1 cellular context compared by ENCODE assay signal in the genomic region with DNA sequence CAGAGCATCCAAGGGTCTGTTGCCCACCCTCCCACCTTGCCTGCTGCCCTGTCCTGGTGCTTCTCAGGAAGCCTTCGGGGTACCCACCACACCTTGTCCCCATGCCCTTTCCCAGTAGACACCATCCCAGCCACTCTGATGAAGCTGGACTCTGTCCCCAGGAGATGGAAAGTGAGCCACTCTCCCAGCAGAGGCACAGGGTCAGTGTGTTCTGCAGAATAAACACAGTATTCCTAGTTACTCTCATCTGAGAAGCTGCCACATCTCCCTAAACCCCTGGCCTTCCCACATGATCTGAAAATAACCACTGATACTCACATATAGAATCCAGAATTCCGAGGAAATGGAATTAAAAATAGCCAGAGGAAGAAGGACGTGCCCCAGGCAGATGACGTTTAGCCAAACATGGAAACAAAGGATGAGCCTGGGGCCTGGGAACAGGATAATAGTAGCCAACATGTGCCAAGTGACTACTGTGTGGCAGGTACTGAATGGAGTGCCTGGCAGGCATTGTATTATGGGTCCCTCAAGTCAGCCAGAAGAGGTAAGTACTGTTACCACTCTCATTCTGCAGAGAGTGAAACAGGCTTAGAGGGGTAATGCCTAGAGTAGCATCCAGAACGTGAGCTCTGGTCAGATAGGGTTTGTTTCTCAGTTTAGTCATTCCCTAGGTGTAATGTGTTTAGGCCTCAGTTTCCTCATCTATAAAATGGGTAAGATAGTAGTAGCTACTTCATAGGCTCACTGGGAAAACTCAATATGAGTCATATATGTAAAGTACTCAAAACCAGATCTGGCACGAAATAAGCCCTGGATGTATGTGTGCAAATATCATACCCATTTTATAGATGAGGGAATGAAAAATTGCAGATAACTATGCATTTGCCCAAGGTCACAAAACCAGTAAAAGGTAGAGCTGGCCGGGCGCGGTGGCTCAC.
A peak's percentile ranks its signal among the peaks of the same experiment; 100 is the strongest.
TF ChIP-seq lines count a peak whose summit lies in the region.

No MANE protein-coding gene starts in this region.

TF ChIP-seq in H1, 55 proteins besides CTCF, POLR2A, EP300 and RAD21:
- TF ChIP-seq, protein P1, sequence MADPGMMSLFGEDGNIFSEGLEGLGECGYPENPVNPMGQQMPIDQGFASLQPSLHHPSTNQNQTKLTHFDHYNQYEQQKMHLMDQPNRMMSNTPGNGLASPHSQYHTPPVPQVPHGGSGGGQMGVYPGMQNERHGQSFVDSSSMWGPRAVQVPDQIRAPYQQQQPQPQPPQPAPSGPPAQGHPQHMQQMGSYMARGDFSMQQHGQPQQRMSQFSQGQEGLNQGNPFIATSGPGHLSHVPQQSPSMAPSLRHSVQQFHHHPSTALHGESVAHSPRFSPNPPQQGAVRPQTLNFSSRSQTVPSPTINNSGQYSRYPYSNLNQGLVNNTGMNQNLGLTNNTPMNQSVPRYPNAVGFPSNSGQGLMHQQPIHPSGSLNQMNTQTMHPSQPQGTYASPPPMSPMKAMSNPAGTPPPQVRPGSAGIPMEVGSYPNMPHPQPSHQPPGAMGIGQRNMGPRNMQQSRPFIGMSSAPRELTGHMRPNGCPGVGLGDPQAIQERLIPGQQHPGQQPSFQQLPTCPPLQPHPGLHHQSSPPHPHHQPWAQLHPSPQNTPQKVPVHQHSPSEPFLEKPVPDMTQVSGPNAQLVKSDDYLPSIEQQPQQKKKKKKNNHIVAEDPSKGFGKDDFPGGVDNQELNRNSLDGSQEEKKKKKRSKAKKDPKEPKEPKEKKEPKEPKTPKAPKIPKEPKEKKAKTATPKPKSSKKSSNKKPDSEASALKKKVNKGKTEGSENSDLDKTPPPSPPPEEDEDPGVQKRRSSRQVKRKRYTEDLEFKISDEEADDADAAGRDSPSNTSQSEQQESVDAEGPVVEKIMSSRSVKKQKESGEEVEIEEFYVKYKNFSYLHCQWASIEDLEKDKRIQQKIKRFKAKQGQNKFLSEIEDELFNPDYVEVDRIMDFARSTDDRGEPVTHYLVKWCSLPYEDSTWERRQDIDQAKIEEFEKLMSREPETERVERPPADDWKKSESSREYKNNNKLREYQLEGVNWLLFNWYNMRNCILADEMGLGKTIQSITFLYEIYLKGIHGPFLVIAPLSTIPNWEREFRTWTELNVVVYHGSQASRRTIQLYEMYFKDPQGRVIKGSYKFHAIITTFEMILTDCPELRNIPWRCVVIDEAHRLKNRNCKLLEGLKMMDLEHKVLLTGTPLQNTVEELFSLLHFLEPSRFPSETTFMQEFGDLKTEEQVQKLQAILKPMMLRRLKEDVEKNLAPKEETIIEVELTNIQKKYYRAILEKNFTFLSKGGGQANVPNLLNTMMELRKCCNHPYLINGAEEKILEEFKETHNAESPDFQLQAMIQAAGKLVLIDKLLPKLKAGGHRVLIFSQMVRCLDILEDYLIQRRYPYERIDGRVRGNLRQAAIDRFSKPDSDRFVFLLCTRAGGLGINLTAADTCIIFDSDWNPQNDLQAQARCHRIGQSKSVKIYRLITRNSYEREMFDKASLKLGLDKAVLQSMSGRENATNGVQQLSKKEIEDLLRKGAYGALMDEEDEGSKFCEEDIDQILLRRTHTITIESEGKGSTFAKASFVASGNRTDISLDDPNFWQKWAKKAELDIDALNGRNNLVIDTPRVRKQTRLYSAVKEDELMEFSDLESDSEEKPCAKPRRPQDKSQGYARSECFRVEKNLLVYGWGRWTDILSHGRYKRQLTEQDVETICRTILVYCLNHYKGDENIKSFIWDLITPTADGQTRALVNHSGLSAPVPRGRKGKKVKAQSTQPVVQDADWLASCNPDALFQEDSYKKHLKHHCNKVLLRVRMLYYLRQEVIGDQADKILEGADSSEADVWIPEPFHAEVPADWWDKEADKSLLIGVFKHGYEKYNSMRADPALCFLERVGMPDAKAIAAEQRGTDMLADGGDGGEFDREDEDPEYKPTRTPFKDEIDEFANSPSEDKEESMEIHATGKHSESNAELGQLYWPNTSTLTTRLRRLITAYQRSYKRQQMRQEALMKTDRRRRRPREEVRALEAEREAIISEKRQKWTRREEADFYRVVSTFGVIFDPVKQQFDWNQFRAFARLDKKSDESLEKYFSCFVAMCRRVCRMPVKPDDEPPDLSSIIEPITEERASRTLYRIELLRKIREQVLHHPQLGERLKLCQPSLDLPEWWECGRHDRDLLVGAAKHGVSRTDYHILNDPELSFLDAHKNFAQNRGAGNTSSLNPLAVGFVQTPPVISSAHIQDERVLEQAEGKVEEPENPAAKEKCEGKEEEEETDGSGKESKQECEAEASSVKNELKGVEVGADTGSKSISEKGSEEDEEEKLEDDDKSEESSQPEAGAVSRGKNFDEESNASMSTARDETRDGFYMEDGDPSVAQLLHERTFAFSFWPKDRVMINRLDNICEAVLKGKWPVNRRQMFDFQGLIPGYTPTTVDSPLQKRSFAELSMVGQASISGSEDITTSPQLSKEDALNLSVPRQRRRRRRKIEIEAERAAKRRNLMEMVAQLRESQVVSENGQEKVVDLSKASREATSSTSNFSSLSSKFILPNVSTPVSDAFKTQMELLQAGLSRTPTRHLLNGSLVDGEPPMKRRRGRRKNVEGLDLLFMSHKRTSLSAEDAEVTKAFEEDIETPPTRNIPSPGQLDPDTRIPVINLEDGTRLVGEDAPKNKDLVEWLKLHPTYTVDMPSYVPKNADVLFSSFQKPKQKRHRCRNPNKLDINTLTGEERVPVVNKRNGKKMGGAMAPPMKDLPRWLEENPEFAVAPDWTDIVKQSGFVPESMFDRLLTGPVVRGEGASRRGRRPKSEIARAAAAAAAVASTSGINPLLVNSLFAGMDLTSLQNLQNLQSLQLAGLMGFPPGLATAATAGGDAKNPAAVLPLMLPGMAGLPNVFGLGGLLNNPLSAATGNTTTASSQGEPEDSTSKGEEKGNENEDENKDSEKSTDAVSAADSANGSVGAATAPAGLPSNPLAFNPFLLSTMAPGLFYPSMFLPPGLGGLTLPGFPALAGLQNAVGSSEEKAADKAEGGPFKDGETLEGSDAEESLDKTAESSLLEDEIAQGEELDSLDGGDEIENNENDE (IDR thresholded peaks at IDR 0.05; ENCODE audit: insufficient replicate concordance, low read length): no peak
- TF ChIP-seq KDM1A (IDR thresholded peaks at IDR 0.05; ENCODE audit: borderline replicate concordance, low read length) (0 out of 2 replicates have a peak, but pooled peaks have one; percentile 40), SP4 (IDR thresholded peaks at IDR 0.05; ENCODE audit: low read length) (no peak), BACH1 (IDR thresholded peaks at IDR 0.05; ENCODE audit: low read length) (no peak), RFX5 (IDR thresholded peaks at IDR 0.05; ENCODE audit: borderline replicate concordance, low read depth, low read length) (no peak), GTF2F1 (IDR thresholded peaks at IDR 0.05; ENCODE audit: borderline replicate concordance, low read depth, low read length) (no peak), SIRT6 (IDR thresholded peaks at IDR 0.05; ENCODE audit: low read length) (no peak)
TF ChIP-seq in H1: peak in this region for 1.
